29 cellular contexts compared by ENCODE assay signal in the genomic region with DNA sequence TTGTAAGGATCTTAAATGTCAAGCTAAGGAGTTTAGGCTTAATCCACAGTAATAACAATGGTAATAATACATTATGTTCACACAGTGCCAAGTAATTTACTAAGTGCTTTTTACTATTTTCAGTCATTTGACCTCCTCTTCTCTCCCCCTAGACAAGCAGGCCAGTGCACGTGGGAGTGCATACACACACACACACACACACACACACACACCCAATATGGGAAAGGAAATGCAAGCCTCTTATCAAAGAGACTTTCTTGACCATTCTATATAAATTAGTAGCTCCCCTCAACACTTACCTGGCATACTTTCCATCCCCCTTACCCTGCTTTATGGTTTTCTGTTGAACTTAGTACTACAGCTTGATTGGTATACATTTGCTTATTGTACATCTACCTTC. TPM values are rescaled to one million over a fixed set of nuclear protein-coding genes. Genes with fewer than 3 reads are reported as not detected.
A peak's percentile ranks its signal among the peaks of the same experiment; 100 is the strongest.
DNase-seq lines count a peak whose midpoint lies in the region; ATAC-seq, FAIRE-seq and TF ChIP-seq lines count a peak whose summit lies in the region.
"Had no signal": no experiment of that assay in that cellular context is flagged by ENCODE, and none has a peak within 500 bp of the region (broad histone marks: within the 10 kb centered on the region; RNA-seq: fewer than 3 reads in every experiment).

No MANE protein-coding gene starts in this region.

- H3K9me3 Mint-ChIP-seq in activated T-helper 2 cell treated with anti-CD3 and anti-CD28 coated beads, Interferon-gamma antibody, Interleukin-2, Interleukin-4, amounts not matched to agents 10 μg/mL and 5 μg/mL and 100 μg/mL, durations not matched to agents 14 hours and 24 hours and 36 hours, result no peaks in the 10 kb centered on the region
- H3K9me3 Mint-ChIP-seq: CD4-positive, alpha-beta memory T cell; CD8-positive, alpha-beta memory T cell had no signal

- DNase-seq in D341Med (ENCODE audit: low spot score), result peak; percentile 46
- DNase-seq in D721Med (ENCODE audit: insufficient read length, low spot score), result no peak
- DNase-seq in T-helper 17 cell, result no peak
- no peak for DNase-seq in activated effector memory CD4-positive, alpha-beta T cell treated with anti-CD3 and anti-CD28 coated beads, Interleukin-2, amount 50 U/mL, for 16 hours
- no peak for DNase-seq in activated T-helper 2 cell treated with anti-CD3 and anti-CD28 coated beads, Interferon-gamma antibody, Interleukin-2, Interleukin-4, amounts not matched to agents 10 μg/mL and 5 μg/mL and 100 μg/mL, durations not matched to agents 14 hours and 24 hours and 36 hours (ENCODE audit: low spot score)
- DNase-seq in ureter (ENCODE audit: low spot score), result no peak
- DNase-seq: 8988T; ACHN; BE2C; C1 segment of cervical spinal cord; CD4-positive, alpha-beta memory T cell; CD4-positive, CD25-positive, alpha-beta regulatory T cell; CD8-positive, alpha-beta memory T cell; COR-L47; DMS 273 treated with DMSO at 0.1 percent for 48 hours; DMS153; DMS53; DMS79; DND-41; EL; GDM1 had no signal

- no peaks in the 10 kb centered on the region for H3K27me3 Mint-ChIP-seq in T-helper 17 cell
- no peaks in the 10 kb centered on the region for H3K27me3 Mint-ChIP-seq in activated T-helper 2 cell treated with anti-CD3 and anti-CD28 coated beads, Interferon-gamma antibody, Interleukin-2, Interleukin-4, amounts not matched to agents 10 μg/mL and 5 μg/mL and 100 μg/mL, durations not matched to agents 14 hours and 24 hours and 36 hours (ENCODE audit: low read depth)
- H3K27me3 Mint-ChIP-seq: CD4-positive, alpha-beta memory T cell; CD4-positive, CD25-positive, alpha-beta regulatory T cell; CD8-positive, alpha-beta memory T cell had no signal

- peaks cover 5% of the 10 kb centered on the region for H3K36me3 Mint-ChIP-seq in T-helper 17 cell (ENCODE audit: low read depth)
- H3K36me3 Mint-ChIP-seq in activated T-helper 2 cell treated with anti-CD3 and anti-CD28 coated beads, Interferon-gamma antibody, Interleukin-2, Interleukin-4, amounts not matched to agents 10 μg/mL and 5 μg/mL and 100 μg/mL, durations not matched to agents 14 hours and 24 hours and 36 hours (ENCODE audit: low read depth), result no peaks in the 10 kb centered on the region
- H3K36me3 Mint-ChIP-seq: CD4-positive, CD25-positive, alpha-beta regulatory T cell had no signal

- no peak for ATAC-seq in T-helper 17 cell
- ATAC-seq: GM12878 had no signal

- peak overlapping the region; percentile 45 for H3K4me3 Mint-ChIP-seq in T-helper 17 cell
- H3K4me3 Mint-ChIP-seq in activated T-helper 2 cell treated with anti-CD3 and anti-CD28 coated beads, Interferon-gamma antibody, Interleukin-2, Interleukin-4, amounts not matched to agents 10 μg/mL and 5 μg/mL and 100 μg/mL, durations not matched to agents 14 hours and 24 hours and 36 hours (ENCODE audit: low read depth), result no peak overlapping the region
- H3K4me3 Mint-ChIP-seq: CD14-positive monocyte; CD4-positive, alpha-beta memory T cell had no signal

- FAIRE-seq in D721Med (lab: Jason Lieb, UNC), result peak; percentile 78
- FAIRE-seq: A204.1, GM12878, GM12892, GM18507 had no signal

- H3K9me3 ChIP-seq in T-helper 17 cell (ENCODE audit: control insufficient read depth, low read length, poor library complexity, severe bottlenecking), result no peaks in the 10 kb centered on the region
- H3K9me3 ChIP-seq: BE2C, BLaER1 had no signal

- intact Hi-C loops in activated T-helper 2 cell treated with anti-CD3 and anti-CD28 coated beads, Interferon-gamma antibody, Interleukin-2, Interleukin-4, amounts not matched to agents 10 μg/mL and 5 μg/mL and 100 μg/mL, durations not matched to agents 14 hours and 24 hours and 36 hours (cut with micrococcal nuclease), result no loop called here

- peaks cover 34% of the 10 kb centered on the region for H3K4me1 Mint-ChIP-seq in T-helper 17 cell
- H3K4me1 Mint-ChIP-seq in activated T-helper 2 cell treated with anti-CD3 and anti-CD28 coated beads, Interferon-gamma antibody, Interleukin-2, Interleukin-4, amounts not matched to agents 10 μg/mL and 5 μg/mL and 100 μg/mL, durations not matched to agents 14 hours and 24 hours and 36 hours (ENCODE audit: low read depth), result peaks cover 36% of the 10 kb centered on the region

- no peak for TF ChIP-seq CTCF in D721Med (IDR thresholded peaks at IDR 0.05; ENCODE audit: insufficient read depth, missing control alignments)

- H3K27ac Mint-ChIP-seq in T-helper 17 cell, result peak overlapping the region; percentile 37
- H3K27ac Mint-ChIP-seq in activated T-helper 2 cell treated with anti-CD3 and anti-CD28 coated beads, Interferon-gamma antibody, Interleukin-2, Interleukin-4, amounts not matched to agents 10 μg/mL and 5 μg/mL and 100 μg/mL, durations not matched to agents 14 hours and 24 hours and 36 hours, result no peak overlapping the region
- H3K27ac Mint-ChIP-seq: CD4-positive, CD25-positive, alpha-beta regulatory T cell had no signal

RNA-seq across cellular contexts. Expression of a gene that starts 3.8 kb away (rescaled TPM):
- 10 to 100 TPM; 88.5 to 89.7 TPM for total RNA-seq in T-helper 17 cell
- 10.7 and 11.6 TPM in 2 replicates for total RNA-seq in activated T-helper 2 cell treated with anti-CD3 and anti-CD28 coated beads, Interferon-gamma antibody, Interleukin-2, Interleukin-4, amounts not matched to agents 10 μg/mL and 5 μg/mL and 100 μg/mL, durations not matched to agents 14 hours and 24 hours and 36 hours
- 3.5 TPM for total RNA-seq in ureter
- total RNA-seq: A673, Daoy had no signal
